8 cellular contexts compared by ENCODE assay signal in genomic region chr1:185646202-185646683, GRCh38.
DNase-seq lines count a peak whose midpoint lies in the region; ATAC-seq, FAIRE-seq and TF ChIP-seq lines count a peak whose summit lies in the region.

No MANE protein-coding gene starts in this region.

- H3K9me3 ChIP-seq in upper lobe of left lung: no peaks in the 10 kb centered on the region

- no peak for TF ChIP-seq EP300 in upper lobe of left lung (IDR thresholded peaks at IDR 0.05)

- no peak for TF ChIP-seq POLR2A in upper lobe of left lung (IDR thresholded peaks at IDR 0.05)

- H3K36me3 ChIP-seq in bronchial epithelial cell (ENCODE audit: control insufficient read depth, insufficient read depth, low read length): no peaks in the 10 kb centered on the region
- H3K36me3 ChIP-seq in kidney epithelial cell (ENCODE audit: control insufficient read depth, insufficient read depth, low read length): no peaks in the 10 kb centered on the region
- H3K36me3 ChIP-seq in upper lobe of left lung: no peaks in the 10 kb centered on the region

- no peaks in the 10 kb centered on the region for H3K27me3 ChIP-seq in bronchial epithelial cell (ENCODE audit: control insufficient read depth, insufficient read depth, low read length)
- no peaks in the 10 kb centered on the region for H3K27me3 ChIP-seq in kidney epithelial cell (ENCODE audit: control insufficient read depth, insufficient read depth, low read length)
- H3K27me3 ChIP-seq in upper lobe of left lung: no peaks in the 10 kb centered on the region

- WGBS in upper lobe of left lung, 2 donors: 9 to 12% methylated on average over 3 of the region's 3 CpGs

- FAIRE-seq in bronchial epithelial cell (lab: Jason Lieb, UNC): peak; percentile 85

- TF ChIP-seq CTCF in bronchial epithelial cell (IDR thresholded peaks at IDR 0.05; ENCODE audit: insufficient read depth, low read length, severe bottlenecking): no peak
- no peak for TF ChIP-seq CTCF in kidney epithelial cell (IDR thresholded peaks at IDR 0.05; ENCODE audit: insufficient read depth, low read length, poor library complexity, severe bottlenecking)
- no peak for TF ChIP-seq CTCF in upper lobe of left lung (IDR thresholded peaks at IDR 0.05)

- DNase-seq in NCI-H2029 treated with DMSO at 0.1 percent for 48 hours (lab: John Stamatoyannopoulos, UW) (peak; percentile 19), NCI-H2029 (lab: John Stamatoyannopoulos, UW) (no peak), NCI-H2196 treated with DMSO at 0.1 percent for 48 hours (lab: John Stamatoyannopoulos, UW; ENCODE audit: unreplicated experiment) (peak; percentile 61), bronchial epithelial cell (ENCODE audit: low read depth) (peak; percentile 100), kidney epithelial cell (ENCODE audit: low read depth) (peak; percentile 99), upper lobe of left lung (peak in 1 of 2 donors; percentile 50), NAMALWA (ENCODE audit: low spot score) (no peak)

- H3K4me3 ChIP-seq in bronchial epithelial cell (ENCODE audit: low read depth, low read length) (no peak overlapping the region), kidney epithelial cell (ENCODE audit: low read depth, low read length) (no peak overlapping the region), upper lobe of left lung (no peak overlapping the region)

- H3K4me1 ChIP-seq in upper lobe of left lung: peaks cover 4 to 16% (median 12%) of the 10 kb centered on the region in 4 donors

- H3K27ac ChIP-seq in upper lobe of left lung: peak overlapping the region in 1 of 4 donors; percentile 61

- ATAC-seq in upper lobe of left lung (ENCODE audit: low FRiP score in 2 of 2) (peak; percentile 68 to 80), GM21717 (IDR thresholded peaks at IDR 0.05; ENCODE audit: unreplicated experiment) (no peak)

Comparison
In these comparisons a context has a peak if more than half of its experiments do, and no peak if none do; other contexts are left out.
1. DNase-seq: peak in NCI-H2029 treated with DMSO at 0.1 percent for 48 hours (single experiment), NCI-H2196 treated with DMSO at 0.1 percent for 48 hours (single experiment), bronchial epithelial cell (single experiment) and kidney epithelial cell (single experiment); none in NCI-H2029 (single experiment) and NAMALWA (single experiment).